ENCODE assay signal across 18 cellular contexts in the genomic region with DNA sequence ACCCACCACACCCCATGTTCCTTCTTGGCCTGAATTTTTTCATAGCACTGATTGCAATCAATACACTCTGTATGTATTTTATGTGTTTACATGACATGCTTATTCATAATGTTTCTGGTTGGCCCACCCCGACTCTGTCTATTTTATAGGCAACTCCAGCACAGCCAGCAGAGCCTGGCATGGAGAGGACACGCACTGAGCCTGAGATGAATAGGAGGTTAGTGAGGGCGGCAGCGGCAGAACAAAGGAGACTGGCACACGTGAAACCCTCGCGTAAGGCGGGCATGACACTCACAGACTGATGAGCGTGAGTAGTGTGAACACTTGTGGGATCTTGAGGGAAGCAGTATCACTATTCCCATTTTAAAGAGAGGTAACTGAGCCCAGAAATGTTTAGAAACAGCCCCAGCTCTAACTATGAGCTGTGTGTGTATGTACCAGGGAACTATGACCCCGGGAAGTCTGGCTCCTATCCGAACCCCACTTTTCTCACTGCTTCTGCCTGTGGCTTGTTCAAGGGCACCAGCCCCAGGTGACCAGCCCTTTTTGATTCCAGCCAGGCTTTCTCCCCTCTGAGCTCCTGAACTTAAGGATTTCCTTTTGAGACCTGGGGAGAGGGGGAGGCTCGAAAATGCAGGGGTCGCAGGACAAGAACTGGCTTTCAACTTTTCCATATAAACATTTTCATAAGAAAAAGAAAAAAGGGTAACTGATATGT.
DNase-seq lines count a peak whose midpoint lies in the region; ATAC-seq and TF ChIP-seq lines count a peak whose summit lies in the region.
"Had no signal": no experiment of that assay in that cellular context is flagged by ENCODE, and none has a peak within 500 bp of the region (broad histone marks: within the 10 kb centered on the region; RNA-seq: fewer than 3 reads in every experiment).

No MANE protein-coding gene starts in this region.

- H3K4me1 Mint-ChIP-seq in activated CD8-positive, alpha-beta memory T cell treated with anti-CD3 and anti-CD28 coated beads, Interleukin-2, amount 10 ng/mL, durations not matched to agents 7 days and 5 days, result peaks cover 20% of the 10 kb centered on the region
- H3K4me1 Mint-ChIP-seq in chondrocyte (ENCODE audit: low read depth), result peaks cover 4% of the 10 kb centered on the region

- H3K4me3 Mint-ChIP-seq in activated CD8-positive, alpha-beta memory T cell treated with anti-CD3 and anti-CD28 coated beads, Interleukin-2, amount 10 ng/mL, durations not matched to agents 7 days and 5 days, result no peak overlapping the region
- H3K4me3 Mint-ChIP-seq in chondrocyte (ENCODE audit: unreplicated experiment), result no peak overlapping the region
- H3K4me3 Mint-ChIP-seq: CD4-positive, alpha-beta T cell had no signal

- H3K27ac Mint-ChIP-seq in activated CD8-positive, alpha-beta memory T cell treated with anti-CD3 and anti-CD28 coated beads, Interleukin-2, amount 10 ng/mL, durations not matched to agents 7 days and 5 days, result no peak overlapping the region
- H3K27ac Mint-ChIP-seq in chondrocyte (ENCODE audit: unreplicated experiment), result no peak overlapping the region
- H3K27ac Mint-ChIP-seq: CD4-positive, alpha-beta T cell had no signal

- H3K9me3 Mint-ChIP-seq in activated CD8-positive, alpha-beta memory T cell treated with anti-CD3 and anti-CD28 coated beads, Interleukin-2, amount 10 ng/mL, durations not matched to agents 7 days and 5 days (ENCODE audit: low read depth), result no peaks in the 10 kb centered on the region
- peaks cover 6% of the 10 kb centered on the region for H3K9me3 Mint-ChIP-seq in chondrocyte (ENCODE audit: low read depth)
- H3K9me3 Mint-ChIP-seq: CD4-positive, alpha-beta T cell had no signal

- H3K36me3 Mint-ChIP-seq in activated CD8-positive, alpha-beta memory T cell treated with anti-CD3 and anti-CD28 coated beads, Interleukin-2, amount 10 ng/mL, durations not matched to agents 7 days and 5 days, result no peaks in the 10 kb centered on the region
- H3K36me3 Mint-ChIP-seq in chondrocyte (ENCODE audit: low read depth), result peaks cover 4% of the 10 kb centered on the region

- CTCF ChIA-PET in activated CD8-positive, alpha-beta memory T cell treated with anti-CD3 and anti-CD28 coated beads, Interleukin-2, amount 10 ng/mL, durations not matched to agents 7 days and 5 days (lab: Charles Lee), result no interaction called here

- DNase-seq in activated CD8-positive, alpha-beta memory T cell treated with anti-CD3 and anti-CD28 coated beads, Interleukin-2, amount 50 U/mL, for 48 hours, result peak; percentile 18
- no peak for DNase-seq in activated CD8-positive, alpha-beta memory T cell treated with anti-CD3 and anti-CD28 coated beads, Interleukin-2, amount 10 ng/mL, durations not matched to agents 7 days and 5 days
- DNase-seq in chondrocyte (ENCODE audit: low spot score) (peak; percentile 69), midbrain (lab: John Stamatoyannopoulos, UW) (peak; percentile 52), superior temporal gyrus (ENCODE audit: extremely low spot score) (peak; percentile 63), NCI-H187 (lab: John Stamatoyannopoulos, UW) (no peak)
- DNase-seq: CD4-positive, alpha-beta T cell; DMS153; KBM-7; NCI-H1105; NCI-H2081 treated with DMSO at 0.1 percent for 48 hours; NCI-H510A; NCI-H774; SHP77 had no signal

- TF ChIP-seq CTCF in chondrocyte (IDR thresholded peaks at IDR 0.05), result no peak

- peaks cover 32% of the 10 kb centered on the region for H3K27me3 Mint-ChIP-seq in activated CD8-positive, alpha-beta memory T cell treated with anti-CD3 and anti-CD28 coated beads, Interleukin-2, amount 10 ng/mL, durations not matched to agents 7 days and 5 days
- H3K27me3 Mint-ChIP-seq in chondrocyte (ENCODE audit: low read depth), result no peaks in the 10 kb centered on the region

- ATAC-seq in activated CD8-positive, alpha-beta memory T cell treated with anti-CD3 and anti-CD28 coated beads, Interleukin-2, amount 10 ng/mL, durations not matched to agents 7 days and 5 days, result no peak
- ATAC-seq in GM18873 (IDR thresholded peaks at IDR 0.05; ENCODE audit: low FRiP score, unreplicated experiment) (no peak), GM19455 (IDR thresholded peaks at IDR 0.05; ENCODE audit: unreplicated experiment) (no peak)
- ATAC-seq: GM12878, HepG2 had no signal

Comparison
In these comparisons a context has a peak if more than half of its experiments do, and no peak if none do; other contexts are left out.
1. DNase-seq: peak in activated CD8-positive, alpha-beta memory T cell treated with anti-CD3 and anti-CD28 coated beads, Interleukin-2, amount 50 U/mL, for 48 hours (single experiment), chondrocyte (single experiment), midbrain (single experiment) and superior temporal gyrus (single experiment); none in activated CD8-positive, alpha-beta memory T cell treated with anti-CD3 and anti-CD28 coated beads, Interleukin-2, amount 10 ng/mL, durations not matched to agents 7 days and 5 days (single experiment) and NCI-H187 (0 of 2).